ENCODE assay signal across 8 cellular contexts in genomic region chr10:100186253-100186780, GRCh38. TPM values are rescaled to one million over a fixed set of nuclear protein-coding genes. Genes with fewer than 3 reads are reported as not detected.
DNase-seq lines count a peak whose midpoint lies in the region; ATAC-seq, FAIRE-seq and TF ChIP-seq lines count a peak whose summit lies in the region.

No MANE protein-coding gene starts in this region.

- H3K36me3 ChIP-seq in RWPE2 (ENCODE audit: low read depth) (peaks cover 60% of the 10 kb centered on the region), mucosa of descending colon (ENCODE audit: low read depth) (no peaks in the 10 kb centered on the region)
- peaks cover 14% of the 10 kb centered on the region for H3K36me3 ChIP-seq in effector memory CD4-positive, alpha-beta T cell (ENCODE audit: control insufficient read depth, insufficient read depth, low read length)

- FAIRE-seq in D721Med (lab: Jason Lieb, UNC) = no peak

- no peaks in the 10 kb centered on the region for H3K27me3 Mint-ChIP-seq in Calu3 (ENCODE audit: unreplicated experiment)

- peaks cover 20% of the 10 kb centered on the region for H3K4me1 ChIP-seq in RWPE2 (ENCODE audit: insufficient read depth, poor library complexity, severe bottlenecking)
- peaks cover 10% of the 10 kb centered on the region for H3K4me1 ChIP-seq in effector memory CD4-positive, alpha-beta T cell (ENCODE audit: control insufficient read depth, insufficient read depth, low read length, poor library complexity, severe bottlenecking)
- H3K4me1 ChIP-seq in mucosa of descending colon (ENCODE audit: low read depth) = peaks cover 21% of the 10 kb centered on the region

- no peak for TF ChIP-seq CTCF in Calu3 (IDR thresholded peaks at IDR 0.05; ENCODE audit: unreplicated experiment)
- TF ChIP-seq CTCF in RWPE2 (IDR thresholded peaks at IDR 0.05; ENCODE audit: poor library complexity, severe bottlenecking) = no peak
- no peak for TF ChIP-seq CTCF in mucosa of descending colon (IDR thresholded peaks at IDR 0.05)
- TF ChIP-seq CTCF in D721Med (IDR thresholded peaks at IDR 0.05; ENCODE audit: insufficient read depth, missing control alignments) = no peak

- peaks cover 27% of the 10 kb centered on the region for H3K36me3 Mint-ChIP-seq in Calu3 (ENCODE audit: insufficient read depth, unreplicated experiment)

- peak overlapping the region; percentile 78 for H3K4me3 ChIP-seq in RWPE2 (ENCODE audit: severe bottlenecking)
- peak overlapping the region; percentile 70 for H3K4me3 ChIP-seq in effector memory CD4-positive, alpha-beta T cell (ENCODE audit: insufficient read depth, low read depth, low read length, poor library complexity, severe bottlenecking)
- H3K4me3 ChIP-seq in mucosa of descending colon = peak overlapping the region; percentile 79

- peak overlapping the region; percentile 43 for H3K27ac Mint-ChIP-seq in Calu3 (ENCODE audit: unreplicated experiment)

- no peaks in the 10 kb centered on the region for H3K27me3 ChIP-seq in RWPE2 (ENCODE audit: insufficient read depth, poor library complexity, severe bottlenecking)
- no peaks in the 10 kb centered on the region for H3K27me3 ChIP-seq in effector memory CD4-positive, alpha-beta T cell (replicated peaks; ENCODE audit: control insufficient read depth, insufficient read depth, low read length, poor library complexity, severe bottlenecking)

- no peaks in the 10 kb centered on the region for H3K9me3 Mint-ChIP-seq in Calu3 (ENCODE audit: low read depth, unreplicated experiment)

- DNase-seq in Calu3 = peak; percentile 24
- DNase-seq in RWPE2 (ENCODE audit: low spot score) = no peak
- peak in 1 of 3 donors; percentile 10 for DNase-seq in effector memory CD4-positive, alpha-beta T cell
- peak; percentile 54 to 59 (median 57) for DNase-seq in mucosa of descending colon
- no peak for DNase-seq in SIG-M5 treated with dmso at 0.1 percent for 504 hours (lab: John Stamatoyannopoulos, UW; ENCODE audit: unreplicated experiment)
- DNase-seq in D721Med (ENCODE audit: insufficient read length, low spot score) = no peak

- H3K9me3 ChIP-seq in RWPE2 (ENCODE audit: severe bottlenecking) (no peaks in the 10 kb centered on the region), mucosa of descending colon (no peaks in the 10 kb centered on the region)
- no peaks in the 10 kb centered on the region for H3K9me3 ChIP-seq in effector memory CD4-positive, alpha-beta T cell (ENCODE audit: control insufficient read depth, low read length)

- CTCF ChIA-PET in Calu3 (lab: Charles Lee) = no interaction called here

- intact Hi-C loops in Calu3 (cut with micrococcal nuclease; ENCODE audit: unreplicated experiment) (no loop called here), mucosa of descending colon (cut with DNase I, micrococcal nuclease) (loop anchor here in 1 of 2 donors (10.0 kb wide), 1 partner anchor 252 kb away; no protein-coding TSS in a partner anchor)

- BruUV-seq in Calu3 (replicated peaks; lab: Mats Ljungman, UMichigan) = TSS peak; percentile 79

- H3K4me1 Mint-ChIP-seq in Calu3 (ENCODE audit: low read depth, unreplicated experiment) = peaks cover 18% of the 10 kb centered on the region

- H3K4me3 Mint-ChIP-seq in Calu3 (ENCODE audit: low read depth, unreplicated experiment) = peak overlapping the region; percentile 78

- ATAC-seq in GM19035 (IDR thresholded peaks at IDR 0.05; ENCODE audit: unreplicated experiment) (peak; percentile 45), HG03139 (IDR thresholded peaks at IDR 0.05; ENCODE audit: unreplicated experiment) (peak; percentile 40), RWPE2 (ENCODE audit: low read depth) (peak; percentile 55), mucosa of descending colon (peak; percentile 54)

- peak overlapping the region; percentile 62 for H3K27ac ChIP-seq in RWPE2 (ENCODE audit: poor library complexity, severe bottlenecking)
- peak overlapping the region; percentile 62 for H3K27ac ChIP-seq in effector memory CD4-positive, alpha-beta T cell (ENCODE audit: insufficient read depth, low read length, poor library complexity, severe bottlenecking)

RNA-seq across cellular contexts. Expression of gene ERLIN1, which starts 0.5 kb away (rescaled TPM):
- total RNA-seq in Calu3 (2022) (32.2 and 33.7 TPM in 2 replicates), mucosa of descending colon (10 to 100 TPM; 33.4 to 57.9 (median 48.3) TPM)

RNA-seq across cellular contexts. Expression of gene CHUK, which starts 43.1 kb away (rescaled TPM):
- total RNA-seq in Calu3 (2022) (14.5 and 15.3 TPM in 2 replicates), mucosa of descending colon (10 to 100 TPM; 18.2 to 21.4 (median 20.5) TPM)

Comparison
In these comparisons a context has a peak if more than half of its experiments do, and no peak if none do; other contexts are left out.
1. DNase-seq: peak in Calu3 (single experiment) and mucosa of descending colon (3 of 3); none in RWPE2 (single experiment), SIG-M5 treated with dmso at 0.1 percent for 504 hours (single experiment) and D721Med (single experiment).
2. Peak in every context shown above with its lines, with median percentiles within 50 percentile points of each other: ATAC-seq and H3K4me3 ChIP-seq.